2 cellular contexts compared by ENCODE assay signal in genomic region chr17:42769964-42770363, GRCh38. TPM values are rescaled to one million over a fixed set of nuclear protein-coding genes. Genes with fewer than 3 reads are reported as not detected.
"Had no signal": no experiment of that assay in that cellular context is flagged by ENCODE, and none has a peak within 500 bp of the region (broad histone marks: within the 10 kb centered on the region; RNA-seq: fewer than 3 reads in every experiment).

No MANE protein-coding gene starts in this region.

RNA-seq across cellular contexts. Expression of gene RAMP2, which starts 8.9 kb away (rescaled TPM):
- total RNA-seq: MCF 10A had no signal

RNA-seq across cellular contexts. Expression of gene WNK4, which starts 10.4 kb away (rescaled TPM):
- total RNA-seq: LHCN-M2 had no signal
